Comparison of ENCODE assay signal across 9 cellular contexts in genomic region chr11:65576867-65577755, GRCh38. TPM values are rescaled to one million over a fixed set of nuclear protein-coding genes. Genes with fewer than 3 reads are reported as not detected.
A peak's percentile ranks its signal among the peaks of the same experiment; 100 is the strongest.
DNase-seq lines count a peak whose midpoint lies in the region; ATAC-seq and TF ChIP-seq lines count a peak whose summit lies in the region.
"Had no signal": no experiment of that assay in that cellular context is flagged by ENCODE, and none has a peak within 500 bp of the region (broad histone marks: within the 10 kb centered on the region; RNA-seq: fewer than 3 reads in every experiment).

No MANE protein-coding gene starts in this region.

- in situ Hi-C loops in transverse colon (cut with MboI; ENCODE audit: low pct_ligation_motif_present in 1 of 4, low pct_unique_long_range_greater_than_20kb in 1 of 4, low sequenced_read_pairs in 3 of 4), result no loop called here

- H3K36me3 Mint-ChIP-seq in memory B cell, result peaks cover 27% of the 10 kb centered on the region

- H3K27me3 ChIP-seq in RWPE2 (ENCODE audit: insufficient read depth, poor library complexity, severe bottlenecking) (no peaks in the 10 kb centered on the region), transverse colon (no peaks in the 10 kb centered on the region)

- H3K4me3 ChIP-seq in RWPE2 (ENCODE audit: severe bottlenecking), result peak overlapping the region; percentile 83
- peak overlapping the region; percentile 60 for H3K4me3 ChIP-seq in choroid plexus epithelial cell (ENCODE audit: low read depth, low read length)
- H3K4me3 ChIP-seq in transverse colon, result peak overlapping the region; percentile 80 to 94 (median 86)

- peak overlapping the region; percentile 87 for H3K4me3 Mint-ChIP-seq in memory B cell

- no peak for TF ChIP-seq EP300 in transverse colon (IDR thresholded peaks at IDR 0.05; ENCODE audit: low read depth)

- H3K9me3 ChIP-seq in RWPE2 (ENCODE audit: severe bottlenecking) (no peaks in the 10 kb centered on the region), transverse colon (no peaks in the 10 kb centered on the region)

- peak; percentile 48 for TF ChIP-seq POLR2A in transverse colon (IDR thresholded peaks at IDR 0.05)

- no peaks in the 10 kb centered on the region for H3K9me3 Mint-ChIP-seq in memory B cell

- H3K27ac ChIP-seq in RWPE2 (ENCODE audit: poor library complexity, severe bottlenecking), result peak overlapping the region; percentile 86
- H3K27ac ChIP-seq in transverse colon, result peak overlapping the region; percentile 96 to 98 (median 96)

- peak; percentile 84 for ATAC-seq in RWPE2 (ENCODE audit: low read depth)
- peak; percentile 37 for ATAC-seq in memory B cell (ENCODE audit: low read depth)
- ATAC-seq in HG02885 (IDR thresholded peaks at IDR 0.05; ENCODE audit: poor library complexity, unreplicated experiment), result no peak

- H3K36me3 ChIP-seq in RWPE2 (ENCODE audit: low read depth) (peaks cover 39% of the 10 kb centered on the region), transverse colon (peaks cover 0 to 22% (median 6%) of the 10 kb centered on the region in 4 donors)

- intact Hi-C loops in transverse colon (cut with DNase I; ENCODE audit: low total_unique reads), result loop anchor here (5.0 kb wide), 1 partner anchor 35 kb away; no protein-coding TSS in a partner anchor

- H3K27me3 Mint-ChIP-seq in memory B cell, result no peaks in the 10 kb centered on the region

- 28% methylated on average over 13 of the region's 18 CpGs; no CpG with 5 or more reads in 1 of the 2 donors for WGBS in transverse colon (ENCODE audit: low coverage in 1 of 2), 2 donors

- H3K27ac Mint-ChIP-seq in memory B cell, result peak overlapping the region; percentile 92

- TF ChIP-seq CTCF in RWPE2 (IDR thresholded peaks at IDR 0.05; ENCODE audit: poor library complexity, severe bottlenecking), result no peak
- no peak for TF ChIP-seq CTCF in choroid plexus epithelial cell (conservative IDR thresholded peaks at IDR 0.05; ENCODE audit: low read depth, low read length)
- no peak for TF ChIP-seq CTCF in transverse colon (IDR thresholded peaks at IDR 0.05)

- H3K4me1 Mint-ChIP-seq in memory B cell, result peaks cover 38% of the 10 kb centered on the region

- H3K4me1 ChIP-seq in RWPE2 (ENCODE audit: insufficient read depth, poor library complexity, severe bottlenecking) (peaks cover 16% of the 10 kb centered on the region), transverse colon (peaks cover 31 to 57% (median 47%) of the 10 kb centered on the region in 4 donors)

- peak; percentile 78 for DNase-seq in activated effector memory CD4-positive, alpha-beta T cell treated with anti-CD3 and anti-CD28 coated beads, Interleukin-2, amount 50 U/mL, for 16 hours
- DNase-seq in activated effector memory CD4-positive, alpha-beta T cell treated with Interleukin-2 at 50 U/mL for 16 hours, result no peak
- DNase-seq in RWPE2 (ENCODE audit: low spot score) (peak; percentile 92), choroid plexus epithelial cell (ENCODE audit: low read depth) (no peak), memory B cell (ENCODE audit: low spot score in 2 of 2) (peak; percentile 45 to 65), transverse colon (peak; percentile 81), NCI-H2171 treated with DMSO at 0.1 percent for 48 hours (lab: John Stamatoyannopoulos, UW) (no peak)

RNA-seq across cellular contexts. Expression of gene EHBP1L1, which starts 1.3 kb away (rescaled TPM):
- 100 to 1,000 TPM in 2 of 4 donors, 10 to 100 TPM in 2; 90.2 to 215 (median 106) TPM for total RNA-seq in transverse colon

RNA-seq across cellular contexts. Expression of gene FAM89B, which starts 4.8 kb away (rescaled TPM):
- 100 to 1,000 TPM in 1 of 4 donors, 10 to 100 TPM in 3; 25.2 to 254 (median 51.6) TPM for total RNA-seq in transverse colon

RNA-seq across cellular contexts. Expression of gene ZNRD2, which starts 6.8 kb away (rescaled TPM):
- 10 to 100 TPM in 3 of 4 donors, 1 to 10 TPM in 1; 6.4 to 38.4 (median 27.9) TPM for total RNA-seq in transverse colon

RNA-seq across cellular contexts. Expression of gene KCNK7, which starts 18.5 kb away (rescaled TPM):
- total RNA-seq in transverse colon, result 1 to 10 TPM in 1 of 4 donors, under 1 TPM in 1, not detected in 2; 0.27 to 1.6 TPM
- total RNA-seq: frontal cortex had no signal

RNA-seq across cellular contexts. Expression of gene LTBP3, which starts 19.0 kb away (rescaled TPM):
- 100 to 1,000 TPM in 2 of 4 donors, 10 to 100 TPM in 2; 48.7 to 467 (median 140) TPM for total RNA-seq in transverse colon

Comparison
In these comparisons a context has a peak if more than half of its experiments do, and no peak if none do; other contexts are left out.
1. DNase-seq: peak in activated effector memory CD4-positive, alpha-beta T cell treated with anti-CD3 and anti-CD28 coated beads, Interleukin-2, amount 50 U/mL, for 16 hours (single experiment), RWPE2 (single experiment), memory B cell (2 of 2) and transverse colon (single experiment); none in activated effector memory CD4-positive, alpha-beta T cell treated with Interleukin-2 at 50 U/mL for 16 hours (single experiment), choroid plexus epithelial cell (single experiment) and NCI-H2171 treated with DMSO at 0.1 percent for 48 hours (single experiment).
2. Peak in every context shown above with its lines, with median percentiles within 50 percentile points of each other: H3K4me3 ChIP-seq.